ENCODE assay signal across 8 cellular contexts in the genomic region with DNA sequence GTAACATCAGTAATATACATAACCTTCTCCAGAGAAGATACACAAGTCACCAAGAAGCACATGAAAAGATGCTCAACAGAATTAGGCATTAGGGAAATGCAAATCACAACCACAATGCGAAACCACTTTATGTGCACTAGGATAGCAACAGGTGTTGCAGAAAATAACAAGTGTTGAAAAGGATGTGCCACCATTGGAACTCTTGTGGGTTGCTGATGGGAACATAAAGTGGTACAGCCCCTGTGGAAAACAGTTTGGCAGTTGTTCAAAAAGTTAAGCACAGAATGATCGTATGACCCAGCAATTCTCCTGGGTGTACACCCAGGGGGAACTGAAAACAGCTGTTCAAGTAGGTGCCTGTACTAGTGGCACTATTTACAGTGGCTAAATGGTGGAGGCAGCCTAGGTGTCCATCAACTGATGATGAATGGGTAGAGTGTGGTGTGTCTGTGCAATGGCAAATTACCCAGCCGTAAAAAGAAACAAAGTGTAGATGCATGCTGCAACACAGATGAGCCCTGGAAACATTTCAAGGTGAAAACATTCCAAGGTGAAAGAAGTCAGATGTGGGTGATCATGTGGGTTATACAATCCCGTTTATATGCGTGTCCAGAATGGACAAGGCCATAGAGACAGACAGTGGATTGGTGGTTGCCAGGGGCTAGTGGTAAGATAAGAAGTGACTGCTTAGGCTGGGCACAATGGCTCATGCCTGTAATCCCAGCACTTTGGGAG. TPM values are rescaled to one million over a fixed set of nuclear protein-coding genes. Genes with fewer than 3 reads are reported as not detected.
A peak's percentile ranks its signal among the peaks of the same experiment; 100 is the strongest.
DNase-seq lines count a peak whose midpoint lies in the region; ATAC-seq and TF ChIP-seq lines count a peak whose summit lies in the region.

No MANE protein-coding gene starts in this region.

- H3K4me1 ChIP-seq in H9 (ENCODE audit: insufficient read depth, low read length) = no peaks in the 10 kb centered on the region
- no peaks in the 10 kb centered on the region for H3K4me1 ChIP-seq in neuronal stem cell (ENCODE audit: control insufficient read depth in 2 of 2, insufficient read depth in 1 of 2, low read depth in 1 of 2, low read length in 2 of 2)

- H3K36me3 ChIP-seq in neuronal stem cell (replicated peaks in 1 of 2; ENCODE audit: control insufficient read depth in 2 of 2, insufficient read depth in 2 of 2, low read length in 2 of 2) = no peaks in the 10 kb centered on the region

- H4K8ac ChIP-seq in H9 (replicated peaks; ENCODE audit: insufficient read length, low read depth, low read length) (no peak overlapping the region), neuronal stem cell (ENCODE audit: low read depth, low read length) (no peak overlapping the region)

- no peak overlapping the region for H3K14ac ChIP-seq in H9 (ENCODE audit: insufficient read depth, low read length)
- no peak overlapping the region for H3K14ac ChIP-seq in neuronal stem cell (ENCODE audit: low read length)

- H2BK5ac ChIP-seq in H9 (ENCODE audit: insufficient read length, low read length) = no peak overlapping the region
- H2BK5ac ChIP-seq in neuronal stem cell (ENCODE audit: low read length) = no peak overlapping the region

- H3K79me2 ChIP-seq in H9 (ENCODE audit: insufficient read depth, low read length) = no peaks in the 10 kb centered on the region

- no peaks in the 10 kb centered on the region; a peak in 2 of 5 replicates for H3K9me3 Mint-ChIP-seq in H9

- WGBS in H9 (ENCODE audit: extremely low coverage, insufficient read length, low lambda C conversion rate) = no CpG with 5 or more reads among the region's 5 CpGs
- no CpG with 5 or more reads among the region's 5 CpGs for WGBS in neuronal stem cell (ENCODE audit: extremely low coverage in 2 of 2, insufficient read length in 2 of 2, insufficient replicate concordance in 1 of 2), 2 donors

- H3K27ac ChIP-seq in H9 (ENCODE audit: insufficient read length, low read depth, low read length) (no peak overlapping the region), neuronal stem cell (replicated peaks; ENCODE audit: low read length) (no peak overlapping the region)

- H2AK5ac ChIP-seq in H9 (ENCODE audit: insufficient read length, low read length) (no peak overlapping the region), neuronal stem cell (ENCODE audit: low read depth, low read length) (no peak overlapping the region)

- H2BK12ac ChIP-seq in H9 (ENCODE audit: insufficient read length, low read depth, low read length) (no peak overlapping the region), neuronal stem cell (ENCODE audit: low read length) (no peak overlapping the region)

- H3K23me2 ChIP-seq in H9 (ENCODE audit: insufficient read length, low read depth, low read length, poor library complexity, severe bottlenecking) = no peaks in the 10 kb centered on the region

- H3K27ac Mint-ChIP-seq in H9 = no peak overlapping the region

- ATAC-seq in GM18519 (IDR thresholded peaks at IDR 0.05; ENCODE audit: low FRiP score, unreplicated experiment) (peak; percentile 85), GM21737 (IDR thresholded peaks at IDR 0.05; ENCODE audit: unreplicated experiment) (peak; percentile 91)

- no peaks in the 10 kb centered on the region for H3K27me3 Mint-ChIP-seq in H9 (ENCODE audit: low read depth)

- H3K27me3 ChIP-seq in H9 (ENCODE audit: insufficient read depth, low read length) = no peaks in the 10 kb centered on the region
- H3K27me3 ChIP-seq in neuronal stem cell (ENCODE audit: control insufficient read depth in 3 of 3, insufficient read depth in 3 of 3, low read depth in 1 of 3, low read length in 3 of 3) = no peaks in the 10 kb centered on the region

- H3K18ac ChIP-seq in H9 (ENCODE audit: insufficient read length, low read depth, low read length) (no peak overlapping the region), neuronal stem cell (ENCODE audit: low read length) (no peak overlapping the region)

- DNase-seq in LHCN-M2 (ENCODE audit: low read depth) (peak; percentile 40), mesenteric fat pad (ENCODE audit: low spot score) (peak; percentile 9), H9 (no peak), neuronal stem cell (ENCODE audit: low spot score) (no peak), GM03348 (ENCODE audit: low spot score) (no peak), D341Med (ENCODE audit: low spot score) (no peak)

- no peak overlapping the region for H4K91ac ChIP-seq in H9 (ENCODE audit: insufficient read length, low read depth, low read length)
- no peak overlapping the region for H4K91ac ChIP-seq in neuronal stem cell (ENCODE audit: low read depth, low read length, poor library complexity)

- no peak overlapping the region for H3K4me2 ChIP-seq in H9 (ENCODE audit: insufficient read depth, insufficient read length, low read length)
- H3K4me2 ChIP-seq in neuronal stem cell (ENCODE audit: insufficient read depth, low read length, poor library complexity, severe bottlenecking) = no peak overlapping the region

- no peak overlapping the region for H2BK120ac ChIP-seq in H9 (ENCODE audit: low read depth, low read length, poor library complexity, severe bottlenecking)
- no peak overlapping the region for H2BK120ac ChIP-seq in neuronal stem cell (ENCODE audit: low read depth, low read length)

- H3K36me3 Mint-ChIP-seq in H9 (ENCODE audit: insufficient read depth in 1 of 3, low read depth in 3 of 3) = no peaks in the 10 kb centered on the region

- no peak overlapping the region for H2BK15ac ChIP-seq in H9 (ENCODE audit: low read depth, low read length)
- no peak overlapping the region for H2BK15ac ChIP-seq in neuronal stem cell (ENCODE audit: low read length)

- no peak overlapping the region for H3K56ac ChIP-seq in H9 (ENCODE audit: insufficient read length, low read depth, low read length)

- H3K4ac ChIP-seq in H9 (ENCODE audit: low read depth, low read length) (no peak overlapping the region), neuronal stem cell (ENCODE audit: low read length) (no peak overlapping the region)

- H3K79me1 ChIP-seq in H9 (ENCODE audit: insufficient read depth, low read depth, low read length, poor library complexity, severe bottlenecking) = no peaks in the 10 kb centered on the region
- H3K79me1 ChIP-seq in neuronal stem cell (ENCODE audit: low read depth, low read length) = no peaks in the 10 kb centered on the region

- no peak overlapping the region for H2AFZ ChIP-seq in H9 (ENCODE audit: low read length)
- H2AFZ ChIP-seq in neuronal stem cell (ENCODE audit: low read length) = no peak overlapping the region

- H3T11ph ChIP-seq in H9 (ENCODE audit: low read length) = no peak overlapping the region

- H3K9ac ChIP-seq in H9 (ENCODE audit: extremely low read depth, insufficient read length, low read length) (no peak overlapping the region), neuronal stem cell (ENCODE audit: low read depth, low read length, poor library complexity) (no peak overlapping the region)

- no peak overlapping the region for H3K4me3 Mint-ChIP-seq in H9

- no peak for TF ChIP-seq CTCF in H9 (conservative IDR thresholded peaks at IDR 0.05)

- H4K5ac ChIP-seq in H9 (ENCODE audit: insufficient read length, low read depth, low read length) = no peak overlapping the region

- no peaks in the 10 kb centered on the region for H3K9me3 ChIP-seq in H9 (ENCODE audit: control insufficient read depth, low read depth, low read length)
- H3K9me3 ChIP-seq in neuronal stem cell (replicated peaks in 1 of 2; ENCODE audit: control insufficient read depth in 2 of 2, insufficient read depth in 1 of 2, low read depth in 1 of 2, low read length in 2 of 2) = no peaks in the 10 kb centered on the region

- no peaks in the 10 kb centered on the region for H4K20me1 ChIP-seq in H9 (ENCODE audit: control insufficient read depth, insufficient read depth, insufficient read length)

- no peak overlapping the region for H3K4me3 ChIP-seq in neuronal stem cell (ENCODE audit: low read length in 2 of 2)

- H3K23ac ChIP-seq in H9 (ENCODE audit: insufficient read length, low read depth, low read length) = no peak overlapping the region
- H3K23ac ChIP-seq in neuronal stem cell (ENCODE audit: low read depth, low read length, poor library complexity) = no peak overlapping the region

- no peak overlapping the region for H2BK20ac ChIP-seq in H9 (ENCODE audit: low read depth, low read length, poor library complexity, severe bottlenecking)

- peaks cover 3 to 11% of the 10 kb centered on the region in 2 experiments; a peak in 3 of 4 replicates for H3K4me1 Mint-ChIP-seq in H9

RNA-seq across cellular contexts. Expression of gene CCDC69, which starts 27.2 kb away (rescaled TPM):
- total RNA-seq in LHCN-M2 (2014; rRNA removed) (0.13 and 0.29 TPM in 2 replicates), mesenteric fat pad (184 TPM), H9 (2021) (5.3 and 6.0 TPM in 2 replicates)
- polyA plus RNA-seq in LHCN-M2 (2012) = 0.27 TPM
- 0.03 TPM for polyA plus RNA-seq in neuronal stem cell (2013, experiment 1 of 2)
- polyA plus RNA-seq in neuronal stem cell (2013, experiment 2 of 2) = 0.03 TPM

RNA-seq across cellular contexts. Expression of gene ANXA6, which starts 39.1 kb away (rescaled TPM):
- total RNA-seq in LHCN-M2 (2014; rRNA removed) (777 and 795 TPM in 2 replicates), mesenteric fat pad (631 TPM), H9 (2021) (93.2 and 98.7 TPM in 2 replicates)
- polyA plus RNA-seq in LHCN-M2 (2012) = 870 TPM
- 47.1 TPM for polyA plus RNA-seq in neuronal stem cell (2013, experiment 1 of 2)
- 45.5 TPM for polyA plus RNA-seq in neuronal stem cell (2013, experiment 2 of 2)

RNA-seq across cellular contexts. Expression of gene GM2A, which starts 56.3 kb away (rescaled TPM):
- 27.8 and 29.6 TPM in 2 replicates for total RNA-seq in LHCN-M2 (2014; rRNA removed)
- 21.4 TPM for polyA plus RNA-seq in LHCN-M2 (2012)
- 38.7 TPM for total RNA-seq in mesenteric fat pad
- total RNA-seq in H9 (2021) = 25.9 and 27.8 TPM in 2 replicates
- polyA plus RNA-seq in neuronal stem cell (2013, experiment 1 of 2) = 15.0 TPM
- polyA plus RNA-seq in neuronal stem cell (2013, experiment 2 of 2) = 15.6 TPM

Comparison
In these comparisons a context has a peak if more than half of its experiments do, and no peak if none do; other contexts are left out.
1. DNase-seq: peak in LHCN-M2 (single experiment) and mesenteric fat pad (single experiment); none in H9 (single experiment), neuronal stem cell (single experiment), GM03348 (single experiment) and D341Med (single experiment).
2. RNA of gene CCDC69, which starts 27.2 kb away (total RNA-seq): 184 TPM in mesenteric fat pad (single experiment); 5.3 to 6.0 TPM in H9 and 0.13 to 0.29 TPM in LHCN-M2; every median in the first group is over 10 times any median in the second.